In genomic region chr5:86688414-86688813, GRCh38 we compare ENCODE assay signal across 15 cellular contexts.
DNase-seq lines count a peak whose midpoint lies in the region; ATAC-seq and TF ChIP-seq lines count a peak whose summit lies in the region.
"Had no signal": no experiment of that assay in that cellular context is flagged by ENCODE, and none has a peak within 500 bp of the region (broad histone marks: within the 10 kb centered on the region; RNA-seq: fewer than 3 reads in every experiment).

No MANE protein-coding gene starts in this region.

- H3K4me1 Mint-ChIP-seq in nephron, result no peaks in the 10 kb centered on the region

- H3K27ac ChIP-seq in coronary artery, result no peak overlapping the region
- H3K27ac ChIP-seq: BLaER1 treated with 17β-estradiol and CSF1 and Interleukin-3, amounts not matched to agents 10 nM and 100 nM had no signal

- TF ChIP-seq CTCF in nephron (IDR thresholded peaks at IDR 0.05; ENCODE audit: unreplicated experiment in 3 of 3), result no peak
- no peak for TF ChIP-seq CTCF in coronary artery (IDR thresholded peaks at IDR 0.05)

- H3K27me3 Mint-ChIP-seq in nephron (ENCODE audit: low read depth), result no peaks in the 10 kb centered on the region

- DNase-seq in Caki2 (ENCODE audit: low read depth) (peak; percentile 33), glomerular visceral epithelial cell (ENCODE audit: extremely low spot score) (peak; percentile 60), coronary artery (ENCODE audit: low spot score) (no peak), kidney glomerular epithelial cell (lab: John Stamatoyannopoulos, UW) (no peak)
- DNase-seq: 8988T; CD4-positive, alpha-beta T cell; DMS153; DMS79 treated with DMSO at 0.1 percent for 48 hours; EL had no signal

- peak overlapping the region in 2 of 3 experiments; percentile 19 to 82 for H3K27ac Mint-ChIP-seq in nephron
- H3K27ac Mint-ChIP-seq: CD4-positive, alpha-beta T cell had no signal

- H3K9me3 Mint-ChIP-seq in nephron, result no peaks in the 10 kb centered on the region
- H3K9me3 Mint-ChIP-seq: CD4-positive, alpha-beta T cell had no signal

- ATAC-seq in GM19463 (IDR thresholded peaks at IDR 0.05; ENCODE audit: unreplicated experiment), result peak; percentile 38
- ATAC-seq in HG02798 (IDR thresholded peaks at IDR 0.05; ENCODE audit: poor library complexity, unreplicated experiment), result no peak
- ATAC-seq: HepG2 had no signal

- in situ Hi-C loops in Caki2 (cut with HindIII; ENCODE audit: low pct_unique_long_range_greater_than_20kb, low sequenced_read_pairs), result no loop called here

- no peak overlapping the region for H3K4me3 Mint-ChIP-seq in nephron
- H3K4me3 Mint-ChIP-seq: CD4-positive, alpha-beta T cell had no signal

- H3K36me3 Mint-ChIP-seq in nephron (ENCODE audit: low read depth), result no peaks in the 10 kb centered on the region

- H3K4me3 ChIP-seq in coronary artery, result no peak overlapping the region
- H3K4me3 ChIP-seq: BLaER1 treated with 17β-estradiol and CSF1 and Interleukin-3, amounts not matched to agents 10 nM and 100 nM; HAP-1 had no signal

Comparison
In these comparisons a context has a peak if more than half of its experiments do, and no peak if none do; other contexts are left out.
1. DNase-seq: peak in Caki2 (single experiment) and glomerular visceral epithelial cell (single experiment); none in coronary artery (single experiment) and kidney glomerular epithelial cell (single experiment).